1 cellular context compared by ENCODE assay signal in the genomic region with DNA sequence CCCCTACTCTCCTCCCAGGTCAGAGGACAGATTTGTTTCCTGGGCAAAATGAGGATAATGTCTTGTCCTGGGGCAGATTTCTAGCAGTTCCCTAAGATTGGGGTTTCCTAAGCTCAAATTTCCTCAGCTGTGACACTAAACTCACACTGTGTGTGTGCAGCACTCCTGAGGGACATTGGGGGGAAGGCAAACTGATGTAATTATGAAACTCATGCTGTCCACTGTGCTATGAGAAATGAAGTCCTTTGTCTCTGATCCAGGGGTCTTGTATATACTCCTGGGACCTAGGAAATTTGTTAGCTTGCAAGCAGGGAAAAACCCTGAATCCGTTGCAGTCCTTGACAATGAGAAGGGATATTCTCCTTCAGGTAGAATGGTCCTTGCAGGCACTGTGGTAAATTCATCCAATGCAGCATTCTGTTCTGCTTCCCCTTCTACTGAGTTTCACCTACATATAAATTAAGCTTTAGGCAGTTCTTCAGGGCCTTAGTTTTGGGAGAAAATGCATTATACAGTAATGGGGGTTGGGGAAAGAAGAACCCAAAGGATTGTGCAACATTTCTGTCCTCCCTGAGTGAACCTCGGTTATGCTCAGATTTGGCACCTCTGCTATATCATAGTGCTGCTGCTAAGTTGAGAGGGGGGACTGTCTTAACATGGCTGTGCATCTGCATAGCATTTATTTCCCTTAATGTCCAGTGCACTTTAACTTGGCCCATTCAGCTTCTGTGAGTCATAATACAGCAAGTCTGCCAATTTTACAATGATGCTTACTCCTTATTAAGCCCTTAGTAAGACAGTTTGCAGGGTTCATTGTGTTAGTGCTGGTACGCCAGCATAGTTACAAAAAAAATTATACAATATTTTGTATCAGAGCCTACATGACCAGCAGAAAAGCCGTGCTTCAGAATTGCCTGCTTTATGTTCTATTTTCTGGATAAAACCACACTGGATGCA.
TF ChIP-seq lines count a peak whose summit lies in the region.

No MANE protein-coding gene starts in this region.

TF ChIP-seq in H1, 55 proteins besides CTCF, POLR2A, EP300 and RAD21:
- TF ChIP-seq, protein P1, sequence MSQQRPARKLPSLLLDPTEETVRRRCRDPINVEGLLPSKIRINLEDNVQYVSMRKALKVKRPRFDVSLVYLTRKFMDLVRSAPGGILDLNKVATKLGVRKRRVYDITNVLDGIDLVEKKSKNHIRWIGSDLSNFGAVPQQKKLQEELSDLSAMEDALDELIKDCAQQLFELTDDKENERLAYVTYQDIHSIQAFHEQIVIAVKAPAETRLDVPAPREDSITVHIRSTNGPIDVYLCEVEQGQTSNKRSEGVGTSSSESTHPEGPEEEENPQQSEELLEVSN (IDR thresholded peaks at IDR 0.05) = no peak
- 0 out of 2 replicates have a peak, but pooled peaks have one; percentile 18 for TF ChIP-seq CEBPB (IDR thresholded peaks at IDR 0.05; ENCODE audit: low read depth, low read length)
